ENCODE assay signal across 1 cellular context in the genomic region with DNA sequence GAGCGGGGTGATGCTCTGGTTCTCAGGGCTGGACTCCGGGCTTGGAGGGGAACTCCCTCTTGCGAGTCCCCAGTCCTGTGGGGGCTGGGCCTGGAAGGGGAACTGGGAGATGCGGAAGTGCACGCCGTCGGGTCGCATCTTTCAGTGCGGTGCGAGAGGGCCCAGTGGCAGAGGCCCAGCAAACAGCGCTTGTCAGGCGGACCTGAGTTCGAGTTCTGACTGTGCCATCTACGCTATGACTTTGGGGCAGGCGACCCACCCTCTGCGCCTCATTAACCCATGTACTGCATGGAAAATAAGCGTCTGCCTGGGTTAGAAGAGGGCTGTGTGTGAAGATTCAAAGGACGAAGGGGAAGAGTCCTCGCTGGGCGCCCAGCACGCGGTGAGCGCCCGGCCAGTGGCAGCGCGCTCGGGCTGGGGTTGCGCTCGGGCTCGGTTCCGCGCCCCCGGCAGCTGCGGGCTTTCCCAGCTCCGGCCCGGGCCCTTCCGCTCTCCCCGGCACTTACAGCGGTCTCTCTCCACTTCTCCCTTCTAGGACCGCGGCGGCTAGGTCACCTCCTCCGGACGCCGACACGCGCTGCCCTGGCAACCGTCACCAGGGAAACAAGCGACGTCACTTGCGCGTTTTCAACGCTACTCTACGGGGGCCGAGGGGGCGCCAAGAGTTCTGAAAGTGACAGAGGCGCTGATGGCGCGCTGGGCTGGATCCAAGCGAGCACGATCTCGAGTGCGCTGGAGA.
TF ChIP-seq lines count a peak whose summit lies in the region.

A gene with protein sequence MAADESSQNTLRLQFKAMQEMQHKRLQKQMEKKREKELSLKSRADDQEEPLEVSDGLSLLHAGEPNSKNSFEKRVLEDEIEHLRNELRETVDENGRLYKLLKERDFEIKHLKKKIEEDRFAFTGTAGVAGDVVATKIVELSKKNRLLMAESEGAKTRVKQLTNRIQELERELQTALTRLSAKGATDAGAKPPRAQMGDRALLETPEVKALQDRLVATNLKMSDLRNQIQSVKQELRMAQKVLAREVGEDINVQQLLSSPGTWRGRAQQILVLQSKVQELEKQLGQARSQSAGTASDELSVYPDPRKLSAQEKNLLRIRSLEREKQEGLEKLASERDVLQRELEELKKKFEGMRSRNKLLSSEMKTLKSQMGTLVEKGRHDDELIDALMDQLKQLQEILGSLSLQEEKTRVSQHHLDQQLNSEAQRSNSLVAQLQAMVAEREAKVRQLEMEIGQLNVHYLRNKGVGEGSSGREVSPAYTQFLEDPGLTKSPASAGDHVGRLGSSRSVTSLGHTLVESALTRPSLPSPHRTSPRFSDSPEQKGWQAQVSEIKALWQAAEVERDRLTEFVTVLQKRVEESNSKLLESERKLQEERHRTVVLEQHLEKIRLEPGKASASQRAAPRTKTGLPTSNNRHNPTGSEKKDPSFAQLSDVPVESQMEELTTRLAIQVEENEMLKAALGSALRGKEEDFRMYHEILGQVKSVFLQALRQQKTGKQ (minus strand): TSS at position 584 of the 739 bp plus-strand sequence. CDS start 14,908 bp downstream, outside the sequence.

TF ChIP-seq in IMR-90, 13 proteins besides CTCF, POLR2A, EP300 and RAD21:
- TF ChIP-seq, protein P1, sequence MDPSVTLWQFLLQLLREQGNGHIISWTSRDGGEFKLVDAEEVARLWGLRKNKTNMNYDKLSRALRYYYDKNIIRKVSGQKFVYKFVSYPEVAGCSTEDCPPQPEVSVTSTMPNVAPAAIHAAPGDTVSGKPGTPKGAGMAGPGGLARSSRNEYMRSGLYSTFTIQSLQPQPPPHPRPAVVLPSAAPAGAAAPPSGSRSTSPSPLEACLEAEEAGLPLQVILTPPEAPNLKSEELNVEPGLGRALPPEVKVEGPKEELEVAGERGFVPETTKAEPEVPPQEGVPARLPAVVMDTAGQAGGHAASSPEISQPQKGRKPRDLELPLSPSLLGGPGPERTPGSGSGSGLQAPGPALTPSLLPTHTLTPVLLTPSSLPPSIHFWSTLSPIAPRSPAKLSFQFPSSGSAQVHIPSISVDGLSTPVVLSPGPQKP (IDR thresholded peaks at IDR 0.05; ENCODE audit: borderline replicate concordance, low read depth, low read length), result no peak
- peak; percentile 38 for TF ChIP-seq BHLHE40 (IDR thresholded peaks at IDR 0.05; ENCODE audit: low read depth, low read length)
- TF ChIP-seq FOS (IDR thresholded peaks at IDR 0.05; ENCODE audit: low read depth, low read length), result no peak
- TF ChIP-seq RCOR1 (IDR thresholded peaks at IDR 0.05; ENCODE audit: insufficient replicate concordance, low read length), result no peak
- TF ChIP-seq RFX5 (IDR thresholded peaks at IDR 0.05; ENCODE audit: low read depth, low read length), result peak; percentile 90
- no peak for TF ChIP-seq CHD1 (IDR thresholded peaks at IDR 0.05; ENCODE audit: low read depth, low read length)
- TF ChIP-seq MAZ (IDR thresholded peaks at IDR 0.05; ENCODE audit: borderline replicate concordance, low read depth, low read length), result peak; percentile 15; the same call in 1 of the 2 replicates
- TF ChIP-seq, protein P2, sequence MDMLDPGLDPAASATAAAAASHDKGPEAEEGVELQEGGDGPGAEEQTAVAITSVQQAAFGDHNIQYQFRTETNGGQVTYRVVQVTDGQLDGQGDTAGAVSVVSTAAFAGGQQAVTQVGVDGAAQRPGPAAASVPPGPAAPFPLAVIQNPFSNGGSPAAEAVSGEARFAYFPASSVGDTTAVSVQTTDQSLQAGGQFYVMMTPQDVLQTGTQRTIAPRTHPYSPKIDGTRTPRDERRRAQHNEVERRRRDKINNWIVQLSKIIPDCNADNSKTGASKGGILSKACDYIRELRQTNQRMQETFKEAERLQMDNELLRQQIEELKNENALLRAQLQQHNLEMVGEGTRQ (IDR thresholded peaks at IDR 0.05; ENCODE audit: low read depth, low read length), result no peak
- no peak for TF ChIP-seq MAFK (IDR thresholded peaks at IDR 0.05; ENCODE audit: low read depth, low read length)
- TF ChIP-seq SMC3 (IDR thresholded peaks at IDR 0.05; ENCODE audit: low read depth, low read length), result no peak
- TF ChIP-seq MXI1 (IDR thresholded peaks at IDR 0.05; ENCODE audit: borderline replicate concordance, low read depth, low read length), result peak; percentile 79
- TF ChIP-seq NFE2L2 (IDR thresholded peaks at IDR 0.05; ENCODE audit: low read depth, low read length), result no peak
